8 cellular contexts compared by ENCODE assay signal in genomic region chr1:1433804-1434130, GRCh38. TPM values are rescaled to one million over a fixed set of nuclear protein-coding genes. Genes with fewer than 3 reads are reported as not detected.
A peak's percentile ranks its signal among the peaks of the same experiment; 100 is the strongest.
DNase-seq lines count a peak whose midpoint lies in the region; ATAC-seq and TF ChIP-seq lines count a peak whose summit lies in the region.

No MANE protein-coding gene starts in this region.

- H3K27me3 ChIP-seq in cardiac muscle cell: peaks cover 2% of the 10 kb centered on the region

- DNase-seq in cardiac muscle cell (ENCODE audit: low read depth in 1 of 2, low spot score in 1 of 2) (peak in 1 of 2 donors; percentile 76), cardiac septum (ENCODE audit: low spot score) (no peak), left colon (peak; percentile 33 to 45), SW480 (ENCODE audit: low spot score) (no peak), NCI-H187 (lab: John Stamatoyannopoulos, UW) (no peak)
- DNase-seq in activated naive CD8-positive, alpha-beta T cell treated with anti-CD3 and anti-CD28 coated beads, Interleukin-2, amount 50 U/mL, for 16 hours (ENCODE audit: low read depth, low spot score): peak; percentile 44
- DNase-seq in stimulated activated CD4-positive, alpha-beta T cell treated with anti-CD3 and anti-CD28 coated beads, TNF-alpha, amount 100 ng/mL, for 48 hours (ENCODE audit: low read depth in 3 of 3): peak; percentile 38 to 65 (median 59)

- H3K9me3 ChIP-seq in cardiac muscle cell (ENCODE audit: low read depth): no peaks in the 10 kb centered on the region

- TF ChIP-seq CTCF in cardiac muscle cell (IDR thresholded peaks at IDR 0.05; ENCODE audit: low read depth, low read length): no peak

- ATAC-seq in left colon (no peak), GM21576 (IDR thresholded peaks at IDR 0.05; ENCODE audit: unreplicated experiment) (no peak)

- H3K4me1 ChIP-seq in cardiac muscle cell (ENCODE audit: low read depth): peaks cover 50% of the 10 kb centered on the region

- intact Hi-C loops in cardiac septum (cut with DNase I): loop anchor here (5.0 kb wide), 1 partner anchor 76 kb away; the partner anchor contains the start of gene MXRA8
- intact Hi-C loops in left colon (cut with DNase I, micrococcal nuclease): no loop called here

- H3K36me3 ChIP-seq in cardiac muscle cell: no peaks in the 10 kb centered on the region

- no peak overlapping the region for H3K4me3 ChIP-seq in cardiac muscle cell

- peak overlapping the region; percentile 79 for H3K27ac ChIP-seq in cardiac muscle cell

RNA-seq across cellular contexts. Expression of gene VWA1, which starts 1.7 kb away (rescaled TPM):
- total RNA-seq in cardiac muscle cell (31.5 and 40.4 TPM in 2 replicates), cardiac septum (35.3 TPM), left colon (10 to 100 TPM; 40.1 to 81.5 TPM)
- polyA plus RNA-seq in cardiac muscle cell: 31.5 and 48.1 TPM in 2 replicates

RNA-seq across cellular contexts. Expression of gene ANKRD65, which starts 12.7 kb away (rescaled TPM):
- total RNA-seq in cardiac muscle cell: 0.49 and 0.60 TPM in 2 replicates
- polyA plus RNA-seq in cardiac muscle cell: 0.32 and 2.0 TPM in 2 replicates
- 1.8 TPM for total RNA-seq in cardiac septum
- 1 to 10 TPM in 1 of 2 donors, under 1 TPM in 1; 0.76 to 2.7 TPM for total RNA-seq in left colon

RNA-seq across cellular contexts. Expression of gene ATAD3C, which starts 15.7 kb away (rescaled TPM):
- total RNA-seq in cardiac muscle cell: 0.21 and 0.28 TPM in 2 replicates
- polyA plus RNA-seq in cardiac muscle cell: 0.49 and 0.53 TPM in 2 replicates
- total RNA-seq in cardiac septum: 0.51 TPM
- total RNA-seq in left colon: under 1 TPM; 0.49 to 0.87 TPM

RNA-seq across cellular contexts. Expression of gene MRPL20, which starts 26.7 kb away (rescaled TPM):
- 97.6 and 168 TPM in 2 replicates for total RNA-seq in cardiac muscle cell
- 204 and 255 TPM in 2 replicates for polyA plus RNA-seq in cardiac muscle cell
- total RNA-seq in cardiac septum: 127 TPM
- 10 to 100 TPM; 82.1 to 96.7 TPM for total RNA-seq in left colon

RNA-seq across cellular contexts. Expression of gene CCNL2, which starts 34.6 kb away (rescaled TPM):
- total RNA-seq in cardiac muscle cell (183 and 230 TPM in 2 replicates), cardiac septum (78.6 TPM), left colon (100 to 1,000 TPM; 115 to 129 TPM)
- 283 and 301 TPM in 2 replicates for polyA plus RNA-seq in cardiac muscle cell

Comparison
In these comparisons a context has a peak if more than half of its experiments do, and no peak if none do; other contexts are left out.
1. DNase-seq: peak in activated naive CD8-positive, alpha-beta T cell treated with anti-CD3 and anti-CD28 coated beads, Interleukin-2, amount 50 U/mL, for 16 hours (single experiment), left colon (2 of 2) and stimulated activated CD4-positive, alpha-beta T cell treated with anti-CD3 and anti-CD28 coated beads, TNF-alpha, amount 100 ng/mL, for 48 hours (3 of 3); none in cardiac septum (single experiment), SW480 (single experiment) and NCI-H187 (0 of 2).